Comparison of ENCODE assay signal across 10 cellular contexts in the genomic region with DNA sequence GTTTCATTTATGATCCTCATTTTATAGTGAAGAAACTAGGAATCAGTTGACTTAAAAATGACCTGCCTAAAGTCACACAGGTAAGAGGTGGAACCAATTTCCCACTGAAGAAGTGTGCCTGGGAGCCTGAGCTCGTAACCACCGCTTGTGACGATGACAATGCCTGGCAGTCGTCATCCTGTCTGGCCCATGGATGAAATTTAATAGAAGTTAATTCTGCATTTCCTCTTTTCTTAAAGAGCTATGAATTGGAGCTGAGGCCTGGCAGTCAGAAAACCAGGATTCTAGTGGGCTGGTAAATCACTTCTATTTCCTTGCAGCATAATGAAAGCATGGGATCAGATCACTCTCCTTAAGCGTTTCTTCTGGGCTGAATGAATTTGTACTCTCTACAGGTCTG.
DNase-seq lines count a peak whose midpoint lies in the region; ATAC-seq and TF ChIP-seq lines count a peak whose summit lies in the region.
"Had no signal": no experiment of that assay in that cellular context is flagged by ENCODE, and none has a peak within 500 bp of the region (broad histone marks: within the 10 kb centered on the region; RNA-seq: fewer than 3 reads in every experiment).

No MANE protein-coding gene starts in this region.

- TF ChIP-seq POLR2A in Peyer's patch (IDR thresholded peaks at IDR 0.05): no peak

- H3K4me3 ChIP-seq in HL-60 (replicated peaks; ENCODE audit: insufficient read depth, low read length): no peak overlapping the region
- H3K4me3 ChIP-seq in skin epidermis: no peak overlapping the region
- no peak overlapping the region for H3K4me3 ChIP-seq in Peyer's patch

- ATAC-seq in SK-N-SH treated with all-trans-retinoic acid at 6 μM for 48 hours: peak; percentile 52
- no peak for ATAC-seq in foreskin keratinocyte
- ATAC-seq in HG03039 (IDR thresholded peaks at IDR 0.05; ENCODE audit: unreplicated experiment): no peak

- H3K27me3 ChIP-seq in HL-60 (ENCODE audit: insufficient read depth, poor library complexity, severe bottlenecking) (no peaks in the 10 kb centered on the region), foreskin keratinocyte (no peaks in the 10 kb centered on the region), Peyer's patch (no peaks in the 10 kb centered on the region)

- H3K4me1 ChIP-seq in foreskin keratinocyte (peaks cover 16% of the 10 kb centered on the region), Peyer's patch (peaks cover 0 to 8% (median 0%) of the 10 kb centered on the region in 4 donors)

- TF ChIP-seq CTCF in HL-60 (IDR thresholded peaks at IDR 0.05; ENCODE audit: insufficient read depth, low read length) (no peak), foreskin keratinocyte (conservative IDR thresholded peaks at IDR 0.05) (no peak), Peyer's patch (IDR thresholded peaks at IDR 0.05) (no peak)

- no peaks in the 10 kb centered on the region for H3K9me3 ChIP-seq in Peyer's patch

- CTCF ChIA-PET in HEK293T (lab: Yijun Ruan, JAX): no interaction called here

- no peak for DNase-seq in HL-60 (ENCODE audit: low read depth in 1 of 2, low spot score in 1 of 2)
- DNase-seq in foreskin keratinocyte: no peak
- no peak for DNase-seq in HEK293T (ENCODE audit: extremely low spot score)
- no peak for DNase-seq in Peyer's patch
- no peak for DNase-seq in SKM-1 treated with dmso at 0.1 percent for 144 hours (lab: John Stamatoyannopoulos, UW; ENCODE audit: unreplicated experiment)
- DNase-seq: activated CD8-positive, alpha-beta memory T cell treated with anti-CD3 and anti-CD28 coated beads for 24 hours; activated naive CD4-positive, alpha-beta T cell treated with anti-CD3 and anti-CD28 coated beads, Interleukin-2, amount 10 ng/mL, durations not matched to agents 7 days and 5 days had no signal

- no peaks in the 10 kb centered on the region for H3K36me3 ChIP-seq in Peyer's patch

- POLR2A ChIA-PET in HEK293T (lab: Yijun Ruan, JAX): no interaction called here

- peak overlapping the region; percentile 73 for H3K27ac ChIP-seq in HL-60 (replicated peaks)
- H3K27ac ChIP-seq in foreskin keratinocyte: peak overlapping the region; percentile 27
- H3K27ac ChIP-seq in skin epidermis: peak overlapping the region in 20 of 21 experiments; percentile 11 to 75 (median 58)
- H3K27ac ChIP-seq in Peyer's patch: peak overlapping the region in 1 of 4 donors; percentile 58

TF ChIP-seq in SK-N-SH treated with all-trans-retinoic acid at 6 μM for 48 hours, 23 proteins besides CTCF, POLR2A, EP300 and RAD21:
- TF ChIP-seq SNAI2 (CRISPR knock-in tag; IDR thresholded peaks at IDR 0.05): peak; percentile 42; the same call in 1 of the 2 replicates
- no peak for TF ChIP-seq ZNF565 (CRISPR knock-in tag; conservative IDR thresholded peaks at IDR 0.05; ENCODE audit: low read depth)
- TF ChIP-seq ZC3H10 (CRISPR knock-in tag; IDR thresholded peaks at IDR 0.05): peak; percentile 64; the same call in 1 of the 2 replicates

TF ChIP-seq in HEK293T, 16 proteins besides CTCF, POLR2A, EP300 and RAD21:
- no peak for TF ChIP-seq FOXK2 (IDR thresholded peaks at IDR 0.05)
- no peak for TF ChIP-seq ELF4 (IDR thresholded peaks at IDR 0.05)
- no peak for TF ChIP-seq ZNF384 (IDR thresholded peaks at IDR 0.05)
- no peak for TF ChIP-seq SP1 (IDR thresholded peaks at IDR 0.05)
- no peak for TF ChIP-seq FOXM1 (IDR thresholded peaks at IDR 0.05; ENCODE audit: borderline replicate concordance)
- no peak for TF ChIP-seq NFRKB (IDR thresholded peaks at IDR 0.05)
- TF ChIP-seq, protein P1, sequence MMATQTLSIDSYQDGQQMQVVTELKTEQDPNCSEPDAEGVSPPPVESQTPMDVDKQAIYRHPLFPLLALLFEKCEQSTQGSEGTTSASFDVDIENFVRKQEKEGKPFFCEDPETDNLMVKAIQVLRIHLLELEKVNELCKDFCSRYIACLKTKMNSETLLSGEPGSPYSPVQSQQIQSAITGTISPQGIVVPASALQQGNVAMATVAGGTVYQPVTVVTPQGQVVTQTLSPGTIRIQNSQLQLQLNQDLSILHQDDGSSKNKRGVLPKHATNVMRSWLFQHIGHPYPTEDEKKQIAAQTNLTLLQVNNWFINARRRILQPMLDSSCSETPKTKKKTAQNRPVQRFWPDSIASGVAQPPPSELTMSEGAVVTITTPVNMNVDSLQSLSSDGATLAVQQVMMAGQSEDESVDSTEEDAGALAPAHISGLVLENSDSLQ (IDR thresholded peaks at IDR 0.05): no peak
- no peak for TF ChIP-seq SUZ12 (IDR thresholded peaks at IDR 0.05)
- no peak for TF ChIP-seq BHLHE40 (IDR thresholded peaks at IDR 0.05; ENCODE audit: borderline replicate concordance)
- TF ChIP-seq HDGF (IDR thresholded peaks at IDR 0.05; ENCODE audit: borderline replicate concordance): no peak
- TF ChIP-seq ARNT (IDR thresholded peaks at IDR 0.05): no peak
- TF ChIP-seq CTBP1 (IDR thresholded peaks at IDR 0.05; ENCODE audit: borderline replicate concordance): no peak
- no peak for TF ChIP-seq FOXA1 (IDR thresholded peaks at IDR 0.05)
- TF ChIP-seq L3MBTL2 (conservative IDR thresholded peaks at IDR 0.05): no peak
TF ChIP-seq in HEK293T: peak in this region for 0.
